ENCODE assay signal across 9 cellular contexts in the genomic region with DNA sequence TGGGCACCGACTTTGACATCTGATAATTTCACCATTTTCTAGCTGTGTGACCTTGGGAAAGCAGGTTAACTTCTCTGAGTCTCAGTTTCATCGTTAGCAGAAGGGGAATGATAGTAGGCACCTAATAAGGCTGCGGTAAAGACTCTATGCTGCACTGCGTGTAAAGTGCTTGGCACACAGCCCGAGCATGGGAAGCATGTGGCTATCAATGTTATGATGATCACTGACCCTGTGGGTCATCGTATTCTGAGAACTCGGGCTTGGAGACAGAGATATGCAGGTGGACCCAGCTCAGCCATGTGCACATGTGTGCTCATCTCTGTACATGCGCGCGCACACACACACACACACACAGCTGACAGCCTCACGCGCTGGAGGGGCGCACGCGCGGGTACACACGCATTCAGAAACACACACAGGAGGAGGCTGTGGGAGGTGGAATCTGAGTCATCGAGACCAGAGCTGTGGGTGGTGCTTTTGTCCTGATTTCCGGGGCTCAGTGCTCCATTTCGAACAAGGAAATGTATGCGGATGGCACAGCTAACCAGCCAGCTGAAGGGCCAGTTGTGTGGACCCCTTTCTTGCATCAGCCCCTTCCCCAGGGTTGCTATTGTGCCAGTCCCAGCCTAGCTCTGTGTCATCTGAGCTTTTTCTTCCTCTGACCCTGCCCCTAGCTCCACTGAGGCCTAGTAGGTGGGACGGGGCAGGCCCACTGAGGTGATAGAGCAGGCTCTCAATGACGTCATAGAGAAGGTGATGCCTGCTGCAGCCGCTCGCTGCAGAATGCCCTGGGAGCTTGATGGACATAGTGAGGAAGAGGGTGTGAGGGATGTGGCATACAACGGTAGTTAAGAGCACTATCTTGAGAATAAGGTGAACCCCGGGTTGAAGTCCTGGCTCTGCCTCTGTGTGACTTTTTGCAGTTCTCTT. TPM values are rescaled to one million over a fixed set of nuclear protein-coding genes. Genes with fewer than 3 reads are reported as not detected.
DNase-seq lines count a peak whose midpoint lies in the region; ATAC-seq, FAIRE-seq and TF ChIP-seq lines count a peak whose summit lies in the region.
"Had no signal": no experiment of that assay in that cellular context is flagged by ENCODE, and none has a peak within 500 bp of the region (broad histone marks: within the 10 kb centered on the region; RNA-seq: fewer than 3 reads in every experiment).

No MANE protein-coding gene starts in this region.

- no peaks in the 10 kb centered on the region for H3K79me2 ChIP-seq in GM12878 (ENCODE audit: control insufficient read depth, insufficient read depth, low read length)

- H3K9me3 ChIP-seq in GM12878 (replicated peaks; ENCODE audit: control insufficient read depth, insufficient read depth, low read length), result no peaks in the 10 kb centered on the region

- H3K36me3 Mint-ChIP-seq in WTC11, result no peaks in the 10 kb centered on the region

- H3K4me1 Mint-ChIP-seq in WTC11, result peaks cover 29% of the 10 kb centered on the region

- peaks cover 6% of the 10 kb centered on the region for H3K4me1 ChIP-seq in GM12878 (ENCODE audit: control insufficient read depth, insufficient read depth, low read length)

- TF ChIP-seq CTCF in WTC11 (IDR thresholded peaks at IDR 0.05) (no peak), GM12878 (IDR thresholded peaks at IDR 0.05 in 2 of 3, conservative IDR thresholded peaks at IDR 0.05 in 1 of 3; ENCODE audit: control insufficient read depth in 2 of 3, extremely low read depth in 1 of 3, insufficient read depth in 1 of 3, low read depth in 3 of 3, low read length in 3 of 3) (no peak)

- ATAC-seq in WTC11 (peak; percentile 21), GM12878 (peak; percentile 52), HG03097 (IDR thresholded peaks at IDR 0.05; ENCODE audit: low FRiP score, unreplicated experiment) (no peak), HG02610 (IDR thresholded peaks at IDR 0.05; ENCODE audit: unreplicated experiment) (no peak), HG03196 (IDR thresholded peaks at IDR 0.05; ENCODE audit: unreplicated experiment) (no peak)

- H3K27me3 ChIP-seq in GM12878 (replicated peaks in 1 of 2; ENCODE audit: control insufficient read depth in 2 of 2, insufficient read depth in 2 of 2, low read length in 1 of 2), result peaks cover 0 to 5% of the 10 kb centered on the region in 2 experiments; a peak in 3 of 4 replicates

- no peaks in the 10 kb centered on the region for H4K20me1 ChIP-seq in GM12878 (ENCODE audit: control insufficient read depth, insufficient read depth)

- peaks cover 10% of the 10 kb centered on the region for H3K27me3 Mint-ChIP-seq in WTC11 (ENCODE audit: low read depth)

- no peak for FAIRE-seq in GM12878 (lab: Jason Lieb, UNC)

- H3K9me3 Mint-ChIP-seq in WTC11, result no peaks in the 10 kb centered on the region
- H3K9me3 Mint-ChIP-seq: nephron had no signal

- TF ChIP-seq POLR2A in GM12878 (IDR thresholded peaks at IDR 0.05; ENCODE audit: low read depth, low read length), result no peak

- DNase-seq in EL (peak; percentile 54), WTC11 (ENCODE audit: low spot score) (no peak), GM12878 (ENCODE audit: low read depth, low spot score) (no peak), HEK293T (ENCODE audit: extremely low spot score) (no peak)
- DNase-seq in stimulated activated CD4-positive, alpha-beta T cell treated with anti-CD3 and anti-CD28 coated beads, Interleukin-15, amount 100 ng/mL, for 24 hours, result peak; percentile 88

- no peak for TF ChIP-seq RAD21 in GM12878 (IDR thresholded peaks at IDR 0.05; ENCODE audit: insufficient read depth, low read depth, low read length)

- no peak overlapping the region for H3K4me3 ChIP-seq in GM12878

- POLR2A ChIA-PET in WTC11 (lab: Charles Lee), result no interaction called here
- POLR2A ChIA-PET in GM12878 (lab: Charles Lee), result no interaction called here
- POLR2A ChIA-PET in HEK293T (lab: Yijun Ruan, JAX), result interaction anchor here (1.3 kb wide), 1 partner anchor 10 kb away, joined by 5 read pairs; no protein-coding TSS in a partner anchor

- no peak overlapping the region for H3K9ac ChIP-seq in GM12878 (ENCODE audit: control insufficient read depth, insufficient read depth, low read length)

- WGBS in GM12878 (ENCODE audit: insufficient coverage, insufficient replicate concordance, low lambda C conversion rate, missing lambda C conversion rate), result 54% methylated on average over 27 of the region's 27 CpGs

- no peak for TF ChIP-seq EP300 in GM12878 (IDR thresholded peaks at IDR 0.05; ENCODE audit: borderline replicate concordance in 1 of 2, control insufficient read depth in 1 of 2, low read depth in 2 of 2, low read length in 2 of 2)

- peak overlapping the region; percentile 69 for H3K4me3 Mint-ChIP-seq in WTC11

- H3K4me2 ChIP-seq in GM12878 (ENCODE audit: control insufficient read depth, insufficient read depth), result no peak overlapping the region

- no peak overlapping the region for H3K27ac Mint-ChIP-seq in WTC11
- H3K27ac Mint-ChIP-seq: nephron had no signal

- SMC1A ChIA-PET in GM12878 (lab: Charles Lee; ENCODE audit: uncharacterized antibody, unreplicated experiment), result interaction anchor here (0.6 to 4.3 kb wide), 11 partner anchors 8 to 453 kb away, joined by 3 to 46 read pairs (median 4); a partner anchor contains a TSS

- H2AFZ ChIP-seq in GM12878 (ENCODE audit: control insufficient read depth, low read depth, low read length), result no peak overlapping the region

- no peaks in the 10 kb centered on the region for H3K36me3 ChIP-seq in GM12878 (ENCODE audit: control insufficient read depth in 2 of 2, insufficient read depth in 2 of 2, low read length in 1 of 2)

- CTCF ChIA-PET in WTC11 (lab: Charles Lee), result interaction anchor here (0.6 to 8.3 kb wide), 33 partner anchors 10 to 359 kb away, joined by 3 to 136 read pairs (median 8); a partner anchor contains a TSS
- CTCF ChIA-PET in GM12878 (lab: Yijun Ruan, JAX), result interaction anchor here (0.7 to 5.2 kb wide), 27 partner anchors 10 to 455 kb away, joined by 3 to 101 read pairs (median 11); a partner anchor contains a TSS
- CTCF ChIA-PET in HEK293T (lab: Yijun Ruan, JAX), result interaction anchor here (0.5 to 3.1 kb wide), 6 partner anchors 9 to 276 kb away, joined by 3 to 33 read pairs (median 4); a partner anchor contains a TSS

- in situ Hi-C loops in GM12878 (cut with MboI), result loop anchor here (5.0 to 10.0 kb wide), 3 partner anchors 189 to 452 kb away; a partner anchor contains a TSS

- RAD21 ChIA-PET in GM12878 (lab: Charles Lee; ENCODE audit: unreplicated experiment), result interaction anchor here (0.7 to 6.6 kb wide), 10 partner anchors 8 to 323 kb away, joined by 3 to 67 read pairs (median 8); a partner anchor contains a TSS

- H3K27ac ChIP-seq in GM12878 (ENCODE audit: control insufficient read depth, insufficient read depth), result no peak overlapping the region

- intact Hi-C loops in GM12878 (cut with micrococcal nuclease; ENCODE audit: unreplicated experiment), result loop anchor here (1.0 to 2.0 kb wide), 6 partner anchors 122 to 452 kb away; no protein-coding TSS in a partner anchor

- BruUV-seq in GM12878 (replicated peaks; lab: Mats Ljungman, UMichigan), result no TSS peak

RNA-seq across cellular contexts. Expression of a gene that starts 11.2 kb away (rescaled TPM):
- total RNA-seq in WTC11 (2021) (51.2 to 60.4 TPM (median 53.4 TPM) in 3 replicates), GM12878 (2014; rRNA removed) (0.05 TPM in 1 of 2 replicates, not detected in the other), GM12878 (2014; rRNA removed; fragmentation: Illumina TruSeq; extraction: Trizol) (not detected in 2 replicates), GM12878 (2021) (0.08 TPM in 2 replicates)
- not detected in 2 replicates for total RNA-seq in GM12878 (2013; cell fraction: nucleolus; rRNA removed)
- polyA plus RNA-seq in GM12878 (2011; ENCODE audit: low read depth), result not detected
- polyA plus RNA-seq in GM12878 (2011; rRNA removed) (not detected in 2 replicates), GM12878 (2014; fragmentation: Illumina TruSeq; extraction: Trizol) (0.01 and 0.05 TPM in 2 replicates), GM12878 (2014; fragmentation: Nextera tagmentation; extraction: Ambion mirVana) (not detected), GM12878 (2014; rRNA removed) (not detected in 2 replicates), GM12878 (2016; fragmentation: Nextera tagmentation; extraction: Ambion mirVana) (not detected)
- polyA plus RNA-seq in GM12878 (2011; cell fraction: cytosol; rRNA removed), result not detected in 2 replicates
- polyA plus RNA-seq in GM12878 (2011; cell fraction: nucleus; rRNA removed), result 0.03 TPM in 1 of 2 replicates, not detected in the other
- polyA plus RNA-seq in GM12878 (2012), result 0.04 TPM in 1 of 2 replicates, not detected in the other
- 0.29 TPM in 1 of 2 replicates, not detected in the other for polyA minus RNA-seq in GM12878 (2011; rRNA and poly(A)+ RNA removed)
- not detected in 2 replicates for polyA minus RNA-seq in GM12878 (2011; cell fraction: cytosol; rRNA and poly(A)+ RNA removed)
- polyA minus RNA-seq in GM12878 (2011; cell fraction: nucleus; rRNA and poly(A)+ RNA removed), result not detected in 2 replicates

RNA-seq across cellular contexts. Expression of a gene that starts 42.0 kb away (rescaled TPM):
- total RNA-seq in WTC11 (2021) (43.6 to 50.3 TPM (median 44.8 TPM) in 3 replicates), GM12878 (2014; rRNA removed) (13.1 and 18.0 TPM in 2 replicates), GM12878 (2014; rRNA removed; fragmentation: Illumina TruSeq; extraction: Trizol) (7.7 and 8.1 TPM in 2 replicates), GM12878 (2021) (20.6 and 21.3 TPM in 2 replicates)
- total RNA-seq in GM12878 (2013; cell fraction: nucleolus; rRNA removed), result 61.9 and 72.1 TPM in 2 replicates
- polyA plus RNA-seq in GM12878 (2011; ENCODE audit: low read depth), result 15.7 TPM
- polyA plus RNA-seq in GM12878 (2011; rRNA removed) (16.6 and 21.9 TPM in 2 replicates), GM12878 (2014; fragmentation: Illumina TruSeq; extraction: Trizol) (3.2 and 8.9 TPM in 2 replicates), GM12878 (2014; fragmentation: Nextera tagmentation; extraction: Ambion mirVana) (1 to 10 TPM in 1 of 2 experiments, under 1 TPM in 1; 0.97 to 1.0 TPM), GM12878 (2014; rRNA removed) (19.1 and 22.8 TPM in 2 replicates), GM12878 (2016; fragmentation: Nextera tagmentation; extraction: Ambion mirVana) (10 to 100 TPM in 1 of 2 experiments, 1 to 10 TPM in 1; 9.9 to 11.5 TPM)
- 13.3 and 17.5 TPM in 2 replicates for polyA plus RNA-seq in GM12878 (2011; cell fraction: cytosol; rRNA removed)
- 231 and 272 TPM in 2 replicates for polyA plus RNA-seq in GM12878 (2011; cell fraction: nucleus; rRNA removed)
- 26.0 and 30.3 TPM in 2 replicates for polyA plus RNA-seq in GM12878 (2012)
- 13.6 and 15.4 TPM in 2 replicates for polyA minus RNA-seq in GM12878 (2011; rRNA and poly(A)+ RNA removed)
- polyA minus RNA-seq in GM12878 (2011; cell fraction: cytosol; rRNA and poly(A)+ RNA removed), result 4.1 and 5.5 TPM in 2 replicates
- polyA minus RNA-seq in GM12878 (2011; cell fraction: nucleus; rRNA and poly(A)+ RNA removed), result 37.4 and 42.8 TPM in 2 replicates

RNA-seq across cellular contexts. Expression of a gene that starts 56.4 kb away (rescaled TPM):
- total RNA-seq in WTC11 (2021), result 19.3 to 23.8 TPM (median 21.4 TPM) in 3 replicates
- total RNA-seq in GM12878 (2013; cell fraction: nucleolus; rRNA removed), result 5.6 and 7.0 TPM in 2 replicates
- 15.3 and 18.2 TPM in 2 replicates for total RNA-seq in GM12878 (2014; rRNA removed)
- 6.6 and 6.8 TPM in 2 replicates for total RNA-seq in GM12878 (2014; rRNA removed; fragmentation: Illumina TruSeq; extraction: Trizol)
- total RNA-seq in GM12878 (2021), result 15.4 and 15.7 TPM in 2 replicates
- 1.3 TPM for polyA plus RNA-seq in GM12878 (2011; ENCODE audit: low read depth)
- polyA plus RNA-seq in GM12878 (2011; rRNA removed), result 0.91 and 2.1 TPM in 2 replicates
- polyA plus RNA-seq in GM12878 (2011; cell fraction: cytosol; rRNA removed), result 2.0 and 3.3 TPM in 2 replicates
- 27.8 and 32.1 TPM in 2 replicates for polyA plus RNA-seq in GM12878 (2011; cell fraction: nucleus; rRNA removed)
- 4.7 and 5.4 TPM in 2 replicates for polyA plus RNA-seq in GM12878 (2012)
- polyA plus RNA-seq in GM12878 (2014; fragmentation: Illumina TruSeq; extraction: Trizol), result 1.2 and 6.0 TPM in 2 replicates
- polyA plus RNA-seq in GM12878 (2014; fragmentation: Nextera tagmentation; extraction: Ambion mirVana), result under 1 TPM; 0.23 to 0.64 TPM
- 21.4 and 23.5 TPM in 2 replicates for polyA plus RNA-seq in GM12878 (2014; rRNA removed)
- polyA plus RNA-seq in GM12878 (2016; fragmentation: Nextera tagmentation; extraction: Ambion mirVana), result 1 to 10 TPM; 7.5 to 9.5 TPM
- 1.3 and 1.4 TPM in 2 replicates for polyA minus RNA-seq in GM12878 (2011; rRNA and poly(A)+ RNA removed)
- polyA minus RNA-seq in GM12878 (2011; cell fraction: cytosol; rRNA and poly(A)+ RNA removed), result 0.73 and 0.80 TPM in 2 replicates
- 4.4 and 6.1 TPM in 2 replicates for polyA minus RNA-seq in GM12878 (2011; cell fraction: nucleus; rRNA and poly(A)+ RNA removed)

RNA-seq across cellular contexts. Expression of a gene that starts 56.5 kb away (rescaled TPM):
- total RNA-seq in WTC11 (2021) (84.7 to 96.2 TPM (median 94.5 TPM) in 3 replicates), GM12878 (2014; rRNA removed) (107 and 109 TPM in 2 replicates), GM12878 (2014; rRNA removed; fragmentation: Illumina TruSeq; extraction: Trizol) (77.0 and 92.5 TPM in 2 replicates), GM12878 (2021) (82.9 and 94.3 TPM in 2 replicates)
- total RNA-seq in GM12878 (2013; cell fraction: nucleolus; rRNA removed), result 97.4 and 102 TPM in 2 replicates
- 88.0 TPM for polyA plus RNA-seq in GM12878 (2011; ENCODE audit: low read depth)
- polyA plus RNA-seq in GM12878 (2011; rRNA removed) (115 and 140 TPM in 2 replicates), GM12878 (2014; fragmentation: Illumina TruSeq; extraction: Trizol) (115 and 135 TPM in 2 replicates), GM12878 (2014; fragmentation: Nextera tagmentation; extraction: Ambion mirVana) (100 to 1,000 TPM in 1 of 2 experiments, 10 to 100 TPM in 1; 62.2 to 108 TPM), GM12878 (2014; rRNA removed) (107 and 115 TPM in 2 replicates), GM12878 (2016; fragmentation: Nextera tagmentation; extraction: Ambion mirVana) (100 to 1,000 TPM; 117 to 120 TPM)
- 160 and 168 TPM in 2 replicates for polyA plus RNA-seq in GM12878 (2011; cell fraction: cytosol; rRNA removed)
- polyA plus RNA-seq in GM12878 (2011; cell fraction: nucleus; rRNA removed), result 199 and 244 TPM in 2 replicates
- polyA plus RNA-seq in GM12878 (2012), result 77.9 and 79.2 TPM in 2 replicates
- 119 and 130 TPM in 2 replicates for polyA minus RNA-seq in GM12878 (2011; rRNA and poly(A)+ RNA removed)
- polyA minus RNA-seq in GM12878 (2011; cell fraction: cytosol; rRNA and poly(A)+ RNA removed), result 32.9 and 41.7 TPM in 2 replicates
- 79.4 and 93.5 TPM in 2 replicates for polyA minus RNA-seq in GM12878 (2011; cell fraction: nucleus; rRNA and poly(A)+ RNA removed)

Comparison
In these comparisons a context has a peak if more than half of its experiments do, and no peak if none do; other contexts are left out.
1. DNase-seq: peak in EL (single experiment) and stimulated activated CD4-positive, alpha-beta T cell treated with anti-CD3 and anti-CD28 coated beads, Interleukin-15, amount 100 ng/mL, for 24 hours (single experiment); none in WTC11 (single experiment), GM12878 (single experiment) and HEK293T (single experiment).
2. ATAC-seq: peak in WTC11 (single experiment) and GM12878 (single experiment); none in HG03097 (single experiment), HG02610 (single experiment) and HG03196 (single experiment).
3. RNA of a gene that starts 11.2 kb away (total RNA-seq): 51.2 to 60.4 TPM in WTC11; 0.05 to 0.08 TPM in GM12878; every median in the first group is over 10 times any median in the second.